ENCODE assay signal across 21 cellular contexts in genomic region chrX:35625714-35626113, GRCh38.
"Had no signal": no experiment of that assay in that cellular context is flagged by ENCODE, and none has a peak within 500 bp of the region (broad histone marks: within the 10 kb centered on the region; RNA-seq: fewer than 3 reads in every experiment).

No MANE protein-coding gene starts in this region.

- H3K36me3 ChIP-seq: MG63 had no signal

- H3K27ac ChIP-seq: HL-60 had no signal

- DNase-seq: Karpas-422, KG1, MG63, NCI-H1092, NCI-H1105 treated with DMSO at 0.1 percent for 48 hours, NCI-H1417 treated with DMSO at 0.1 percent for 48 hours, NCI-H146, NCI-H1694 treated with DMSO at 0.1 percent for 48 hours, NCI-H1930, NCI-H2081, NCI-H2171, NCI-H226, NCI-H446, NCI-H510A, NCI-H524 treated with DMSO at 0.1 percent for 48 hours, NCI-H69, NCI-H774, RPMI8226, SHP77, T-helper 1 cell had no signal

- H3K9me3 ChIP-seq: MG63 had no signal

- H3K27me3 ChIP-seq: MG63 had no signal

- H3K4me3 ChIP-seq: MG63 had no signal
